ENCODE assay signal across 8 cellular contexts in the genomic region with DNA sequence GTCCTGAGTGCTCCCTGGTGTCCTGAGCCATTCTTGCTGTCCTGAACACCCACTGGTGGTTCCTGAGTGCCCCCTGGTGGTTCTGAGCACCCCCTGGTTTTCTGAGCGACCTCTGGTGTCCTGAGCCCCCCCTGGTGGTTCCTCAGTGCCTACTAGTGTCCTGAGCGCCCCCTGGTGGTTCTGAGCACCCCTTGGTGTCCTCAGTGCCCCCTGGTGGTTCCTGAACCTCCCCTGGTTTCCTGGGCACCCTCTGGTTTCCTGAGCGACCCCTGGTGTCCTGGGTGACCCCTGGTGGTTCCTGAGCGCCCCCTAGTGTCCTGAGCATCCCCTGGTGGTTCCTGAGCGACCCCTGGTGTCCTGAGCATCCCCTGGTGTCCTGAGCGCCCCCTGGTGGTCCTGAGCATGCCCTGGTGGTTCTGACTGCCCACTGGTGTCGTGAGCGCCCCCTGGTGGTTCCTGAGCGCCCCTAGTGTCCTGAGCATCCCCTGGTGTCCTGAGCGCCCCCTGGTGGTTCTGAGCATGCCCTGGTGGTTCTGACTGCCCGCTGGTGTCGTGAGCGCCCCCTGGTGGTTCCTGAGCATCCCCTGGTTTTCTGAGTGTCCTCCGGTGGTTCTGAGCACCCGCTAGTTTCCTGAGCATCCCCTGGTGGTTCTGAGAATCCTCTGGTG.
DNase-seq lines count a peak whose midpoint lies in the region; ATAC-seq and TF ChIP-seq lines count a peak whose summit lies in the region.

No MANE protein-coding gene starts in this region.

- TF ChIP-seq CTCF in NB4 (IDR thresholded peaks at IDR 0.05; ENCODE audit: low read depth, low read length) (peak; percentile 86), fibroblast of pulmonary artery (IDR thresholded peaks at IDR 0.05; ENCODE audit: low read length, missing control alignments) (no peak)

- peak; percentile 16 for DNase-seq in G401 (ENCODE audit: low spot score)
- DNase-seq in NB4 (ENCODE audit: low read depth), result peak; percentile 91
- DNase-seq in activated CD8-positive, alpha-beta memory T cell treated with anti-CD3 and anti-CD28 coated beads for 48 hours (ENCODE audit: low read depth in 2 of 3, low spot score in 2 of 3), result peak; percentile 71 to 95 (median 84)
- DNase-seq in fibroblast of pulmonary artery (ENCODE audit: low read depth), result peak; percentile 0
- DNase-seq in stimulated activated CD4-positive, alpha-beta T cell treated with anti-CD3 and anti-CD28 coated beads, Interleukin-15, amount 100 ng/mL, for 1 hour (ENCODE audit: low read depth in 1 of 2, low spot score in 1 of 2), result peak; percentile 44 to 51
- no peak for DNase-seq in retina
- no peak for DNase-seq in Ammon's horn (ENCODE audit: low spot score)

- peak; percentile 74 for ATAC-seq in GM21737 (IDR thresholded peaks at IDR 0.05; ENCODE audit: unreplicated experiment)

- H3K4me3 ChIP-seq in NB4 (ENCODE audit: low read depth, low read length), result no peak overlapping the region
- H3K4me3 ChIP-seq in fibroblast of pulmonary artery (replicated peaks; ENCODE audit: low read depth, low read length), result no peak overlapping the region

- in situ Hi-C loops in G401 (cut with HindIII; ENCODE audit: low sequenced_read_pairs), result no loop called here

- no peak for TF ChIP-seq POLR2A in NB4 (IDR thresholded peaks at IDR 0.05; ENCODE audit: extremely low read depth, insufficient read length)

Comparison
In these comparisons a context has a peak if more than half of its experiments do, and no peak if none do; other contexts are left out.
1. DNase-seq: peak in G401 (single experiment), NB4 (single experiment), activated CD8-positive, alpha-beta memory T cell treated with anti-CD3 and anti-CD28 coated beads for 48 hours (3 of 3), fibroblast of pulmonary artery (single experiment) and stimulated activated CD4-positive, alpha-beta T cell treated with anti-CD3 and anti-CD28 coated beads, Interleukin-15, amount 100 ng/mL, for 1 hour (2 of 2); none in retina (single experiment) and Ammon's horn (single experiment).